Comparison of ENCODE assay signal across 30 cellular contexts in the genomic region with DNA sequence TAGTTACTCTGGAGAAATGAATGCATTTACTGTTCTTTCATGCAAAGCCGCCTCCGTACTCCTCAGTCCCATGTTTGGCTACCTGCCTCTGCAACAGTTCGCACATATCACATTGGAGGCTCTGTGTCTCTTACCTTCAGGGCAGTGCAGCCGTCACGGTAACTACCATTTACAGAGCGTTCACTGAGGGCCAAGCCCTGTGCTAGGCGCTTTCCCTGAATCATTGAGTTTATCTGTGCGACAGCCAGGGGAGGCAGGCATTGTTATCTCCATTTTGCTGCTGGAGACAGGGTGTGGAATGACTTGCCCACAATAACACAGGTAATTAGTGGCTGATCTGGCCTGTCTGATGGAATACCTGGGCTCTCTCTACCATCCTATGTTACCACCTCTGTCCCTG.
"Had no signal": no experiment of that assay in that cellular context is flagged by ENCODE, and none has a peak within 500 bp of the region (broad histone marks: within the 10 kb centered on the region; RNA-seq: fewer than 3 reads in every experiment).

No MANE protein-coding gene starts in this region.

- H3K9me3 Mint-ChIP-seq: activated CD4-positive, alpha-beta memory T cell treated with anti-CD3 and anti-CD28 coated beads for 36 hours; activated CD4-positive, alpha-beta T cell treated with anti-CD3 and anti-CD28 coated beads, Interleukin-2, amount 10 ng/mL, durations not matched to agents 24 days and 14 days; activated naive CD4-positive, alpha-beta T cell treated with anti-CD3 and anti-CD28 coated beads for 36 hours; activated naive CD4-positive, alpha-beta T cell treated with anti-CD3 and anti-CD28 coated beads, Interleukin-2, amount 50 U/mL, for 24 hours; activated naive CD8-positive, alpha-beta T cell treated with anti-CD3 and anti-CD28 coated beads for 36 hours; activated naive CD8-positive, alpha-beta T cell treated with anti-CD3 and anti-CD28 coated beads, Interleukin-2, amount 50 U/mL, for 24 hours; activated T-helper 1 cell treated with anti-CD3 and anti-CD28 coated beads, Interleukin-12 subunit alpha, Interleukin-12 subunit beta, Interleukin-2, Interleukin-4 antibody, amounts not matched to agents 30 ng/mL and 10 ng/mL and 1 ng/mL, durations not matched to agents 14 hours and 24 hours and 36 hours; activated T-helper 2 cell treated with anti-CD3 and anti-CD28 coated beads, Interferon-gamma antibody, Interleukin-2, Interleukin-4, amounts not matched to agents 10 μg/mL and 5 μg/mL and 100 μg/mL, durations not matched to agents 14 hours and 24 hours and 36 hours had no signal

- H3K27ac ChIP-seq: adrenal gland, body of pancreas, epithelial cell of prostate, esophagus squamous epithelium, gastroesophageal sphincter had no signal

- H3K4me1 ChIP-seq: adrenal gland, body of pancreas, esophagus squamous epithelium, gastroesophageal sphincter had no signal

- H3K27me3 Mint-ChIP-seq: activated CD4-positive, alpha-beta T cell treated with anti-CD3 and anti-CD28 coated beads, Interleukin-2, amount 10 ng/mL, durations not matched to agents 24 days and 14 days; activated CD8-positive, alpha-beta memory T cell treated with anti-CD3 and anti-CD28 coated beads, Interleukin-2, amount 10 ng/mL, durations not matched to agents 7 days and 5 days; activated naive CD4-positive, alpha-beta T cell treated with anti-CD3 and anti-CD28 coated beads, Interleukin-2, amount 50 U/mL, for 24 hours had no signal

- ATAC-seq: activated CD4-positive, alpha-beta T cell treated with anti-CD3 and anti-CD28 coated beads for 36 hours; activated CD8-positive, alpha-beta memory T cell treated with anti-CD3 and anti-CD28 coated beads, Interleukin-2, amount 10 ng/mL, durations not matched to agents 7 days and 5 days; activated CD8-positive, alpha-beta T cell treated with anti-CD3 and anti-CD28 coated beads, Interleukin-2, amount 10 ng/mL, durations not matched to agents 7 days and 5 days; activated naive CD8-positive, alpha-beta T cell treated with anti-CD3 and anti-CD28 coated beads, Interleukin-2, amount 50 U/mL, for 24 hours; body of pancreas; gastroesophageal sphincter had no signal

- H3K4me3 Mint-ChIP-seq: activated CD4-positive, alpha-beta memory T cell treated with anti-CD3 and anti-CD28 coated beads for 36 hours; activated CD4-positive, alpha-beta T cell treated with anti-CD3 and anti-CD28 coated beads for 36 hours; activated CD4-positive, alpha-beta T cell treated with anti-CD3 and anti-CD28 coated beads, Interleukin-2, amount 10 ng/mL, durations not matched to agents 24 days and 14 days; activated CD8-positive, alpha-beta memory T cell treated with anti-CD3 and anti-CD28 coated beads, Interleukin-2, amount 10 ng/mL, durations not matched to agents 7 days and 5 days; activated CD8-positive, alpha-beta T cell treated with anti-CD3 and anti-CD28 coated beads, Interleukin-2, amount 10 ng/mL, durations not matched to agents 7 days and 5 days; activated naive CD4-positive, alpha-beta T cell treated with anti-CD3 and anti-CD28 coated beads for 36 hours; activated naive CD4-positive, alpha-beta T cell treated with anti-CD3 and anti-CD28 coated beads, Interleukin-2, amount 50 U/mL, for 24 hours; activated naive CD8-positive, alpha-beta T cell treated with anti-CD3 and anti-CD28 coated beads for 36 hours; activated naive CD8-positive, alpha-beta T cell treated with anti-CD3 and anti-CD28 coated beads, Interleukin-2, amount 50 U/mL, for 24 hours; activated T-helper 1 cell treated with anti-CD3 and anti-CD28 coated beads, Interleukin-12 subunit alpha, Interleukin-12 subunit beta, Interleukin-2, Interleukin-4 antibody, amounts not matched to agents 30 ng/mL and 10 ng/mL and 1 ng/mL, durations not matched to agents 14 hours and 24 hours and 36 hours had no signal

- H3K9me3 ChIP-seq: adrenal gland, body of pancreas, esophagus squamous epithelium, gastroesophageal sphincter had no signal

- H3K4me1 Mint-ChIP-seq: activated CD4-positive, alpha-beta T cell treated with anti-CD3 and anti-CD28 coated beads for 36 hours; activated CD4-positive, alpha-beta T cell treated with anti-CD3 and anti-CD28 coated beads, Interleukin-2, amount 10 ng/mL, durations not matched to agents 24 days and 14 days; activated CD8-positive, alpha-beta memory T cell treated with anti-CD3 and anti-CD28 coated beads, Interleukin-2, amount 10 ng/mL, durations not matched to agents 7 days and 5 days; activated naive CD4-positive, alpha-beta T cell treated with anti-CD3 and anti-CD28 coated beads, Interleukin-2, amount 50 U/mL, for 24 hours; activated naive CD8-positive, alpha-beta T cell treated with anti-CD3 and anti-CD28 coated beads for 36 hours; activated naive CD8-positive, alpha-beta T cell treated with anti-CD3 and anti-CD28 coated beads, Interleukin-2, amount 50 U/mL, for 24 hours had no signal

- DNase-seq: activated CD4-positive, alpha-beta memory T cell treated with anti-CD3 and anti-CD28 coated beads for 36 hours; activated CD4-positive, alpha-beta T cell treated with anti-CD3 and anti-CD28 coated beads for 36 hours; activated CD4-positive, alpha-beta T cell treated with anti-CD3 and anti-CD28 coated beads, Interleukin-2, amount 10 ng/mL, durations not matched to agents 24 days and 14 days; activated CD4-positive, CD25-positive, alpha-beta regulatory T cell; activated CD4-positive, CD25-positive, alpha-beta regulatory T cell treated with anti-CD3 and anti-CD28 coated beads, Interleukin-2, amount 50 U/mL, for 72 hours; activated CD8-positive, alpha-beta memory T cell treated with anti-CD3 and anti-CD28 coated beads, Interleukin-2, amount 10 ng/mL, durations not matched to agents 7 days and 5 days; activated CD8-positive, alpha-beta memory T cell treated with anti-CD3 and anti-CD28 coated beads, Interleukin-2, amount 50 U/mL, for 4 hours; activated CD8-positive, alpha-beta T cell treated with anti-CD3 and anti-CD28 coated beads, Interleukin-2, amount 10 ng/mL, durations not matched to agents 7 days and 5 days; activated effector memory CD4-positive, alpha-beta T cell treated with anti-CD3 and anti-CD28 coated beads, Interleukin-2, amount 50 U/mL, for 16 hours; activated naive CD4-positive, alpha-beta T cell treated with anti-CD3 and anti-CD28 coated beads for 36 hours; activated naive CD8-positive, alpha-beta T cell treated with anti-CD3 and anti-CD28 coated beads for 36 hours; activated naive CD8-positive, alpha-beta T cell treated with anti-CD3 and anti-CD28 coated beads, Interleukin-2, amount 50 U/mL, for 24 hours; activated T-cell treated with anti-CD3 and anti-CD28 coated beads, Interleukin-2, amount 50 U/mL, for 1 hour; activated T-cell treated with anti-CD3 and anti-CD28 coated beads, Interleukin-2, amount 50 U/mL, for 48 hours; amygdala; aorta; body of pancreas; caudate nucleus; cortex of kidney; dermis blood vessel endothelial cell; effector CD8-positive, alpha-beta T cell; esophagus squamous epithelium; foreskin melanocyte; T-helper 2 cell had no signal

- H3K36me3 Mint-ChIP-seq: activated CD4-positive, alpha-beta memory T cell treated with anti-CD3 and anti-CD28 coated beads for 36 hours; activated CD8-positive, alpha-beta memory T cell treated with anti-CD3 and anti-CD28 coated beads, Interleukin-2, amount 10 ng/mL, durations not matched to agents 7 days and 5 days; activated naive CD4-positive, alpha-beta T cell treated with anti-CD3 and anti-CD28 coated beads, Interleukin-2, amount 50 U/mL, for 24 hours; activated naive CD8-positive, alpha-beta T cell treated with anti-CD3 and anti-CD28 coated beads for 36 hours had no signal

- H3K27me3 ChIP-seq: adrenal gland, body of pancreas, esophagus squamous epithelium, gastroesophageal sphincter had no signal

- H3K27ac Mint-ChIP-seq: activated CD4-positive, alpha-beta memory T cell treated with anti-CD3 and anti-CD28 coated beads for 36 hours; activated CD4-positive, alpha-beta T cell treated with anti-CD3 and anti-CD28 coated beads for 36 hours; activated CD4-positive, alpha-beta T cell treated with anti-CD3 and anti-CD28 coated beads, Interleukin-2, amount 10 ng/mL, durations not matched to agents 24 days and 14 days; activated CD8-positive, alpha-beta memory T cell treated with anti-CD3 and anti-CD28 coated beads, Interleukin-2, amount 10 ng/mL, durations not matched to agents 7 days and 5 days; activated CD8-positive, alpha-beta T cell treated with anti-CD3 and anti-CD28 coated beads, Interleukin-2, amount 10 ng/mL, durations not matched to agents 7 days and 5 days; activated naive CD4-positive, alpha-beta T cell treated with anti-CD3 and anti-CD28 coated beads for 36 hours; activated naive CD4-positive, alpha-beta T cell treated with anti-CD3 and anti-CD28 coated beads, Interleukin-2, amount 50 U/mL, for 24 hours; activated naive CD8-positive, alpha-beta T cell treated with anti-CD3 and anti-CD28 coated beads for 36 hours; activated naive CD8-positive, alpha-beta T cell treated with anti-CD3 and anti-CD28 coated beads, Interleukin-2, amount 50 U/mL, for 24 hours; activated T-helper 1 cell treated with anti-CD3 and anti-CD28 coated beads, Interleukin-12 subunit alpha, Interleukin-12 subunit beta, Interleukin-2, Interleukin-4 antibody, amounts not matched to agents 30 ng/mL and 10 ng/mL and 1 ng/mL, durations not matched to agents 14 hours and 24 hours and 36 hours; activated T-helper 2 cell treated with anti-CD3 and anti-CD28 coated beads, Interferon-gamma antibody, Interleukin-2, Interleukin-4, amounts not matched to agents 10 μg/mL and 5 μg/mL and 100 μg/mL, durations not matched to agents 14 hours and 24 hours and 36 hours had no signal
